In genomic region chr4:76984788-76985211, GRCh38 we compare ENCODE assay signal across 9 cellular contexts. TPM values are rescaled to one million over a fixed set of nuclear protein-coding genes. Genes with fewer than 3 reads are reported as not detected.
DNase-seq lines count a peak whose midpoint lies in the region; ATAC-seq and TF ChIP-seq lines count a peak whose summit lies in the region.
"Had no signal": no experiment of that assay in that cellular context is flagged by ENCODE, and none has a peak within 500 bp of the region (broad histone marks: within the 10 kb centered on the region; RNA-seq: fewer than 3 reads in every experiment).

No MANE protein-coding gene starts in this region.

- DNase-seq in AG08395 (ENCODE audit: low spot score) (peak; percentile 90), RPMI7951 (ENCODE audit: low read depth) (peak; percentile 98), fibroblast of the aortic adventitia (ENCODE audit: low read depth) (peak; percentile 100), osteoblast (ENCODE audit: insufficient read length, low spot score, missing footprints) (peak; percentile 83), GM10266 (ENCODE audit: extremely low spot score) (no peak), NCI-H2171 treated with DMSO at 0.1 percent for 48 hours (lab: John Stamatoyannopoulos, UW) (no peak)

- no peak for TF ChIP-seq CTCF in fibroblast of the aortic adventitia (IDR thresholded peaks at IDR 0.05; ENCODE audit: insufficient read depth, low read length)
- no peak for TF ChIP-seq CTCF in osteoblast (IDR thresholded peaks at IDR 0.05; ENCODE audit: extremely low read depth, low read depth, low read length)
- no peak for TF ChIP-seq CTCF in GM10266 (IDR thresholded peaks at IDR 0.05; ENCODE audit: control insufficient read depth, insufficient read depth, low read depth, missing control alignments)

- H2AFZ ChIP-seq in osteoblast (ENCODE audit: low read length), result no peak overlapping the region

- ATAC-seq in HG02973 (IDR thresholded peaks at IDR 0.05; ENCODE audit: unreplicated experiment), result no peak
- no peak for ATAC-seq in HG03432 (IDR thresholded peaks at IDR 0.05; ENCODE audit: unreplicated experiment)

- H3K4me3 ChIP-seq in fibroblast of the aortic adventitia (ENCODE audit: low read depth, low read length) (peak overlapping the region; percentile 27), osteoblast (ENCODE audit: insufficient read depth, low read length) (peak overlapping the region; percentile 34)

- H4K20me1 ChIP-seq in osteoblast (ENCODE audit: insufficient read depth, low read length), result no peaks in the 10 kb centered on the region

- peaks cover 84% of the 10 kb centered on the region for H3K4me1 ChIP-seq in osteoblast (ENCODE audit: insufficient read depth, low read length)

- H3K79me2 ChIP-seq in osteoblast (ENCODE audit: insufficient read depth, low read length), result peaks cover 75% of the 10 kb centered on the region

- no peaks in the 10 kb centered on the region for H3K9me3 ChIP-seq in osteoblast (ENCODE audit: low read depth, low read length)
- H3K9me3 ChIP-seq: neutrophil had no signal

- H3K27ac ChIP-seq in osteoblast (ENCODE audit: low read depth, low read length), result peak overlapping the region; percentile 97
- H3K27ac ChIP-seq: neutrophil had no signal

- H3K27me3 ChIP-seq in osteoblast (ENCODE audit: insufficient read depth, low read length), result no peaks in the 10 kb centered on the region

- H3K4me2 ChIP-seq in osteoblast (ENCODE audit: insufficient read depth, low read length), result peak overlapping the region; percentile 77

- H3K36me3 ChIP-seq in osteoblast (ENCODE audit: insufficient read depth, low read length), result no peaks in the 10 kb centered on the region
- H3K36me3 ChIP-seq: neutrophil had no signal

RNA-seq across cellular contexts. Expression of gene SEPTIN11, which starts 35.2 kb away (rescaled TPM):
- 90.5 and 95.3 TPM in 2 replicates for total RNA-seq in RPMI7951 (2014; rRNA removed; shearing (Covaris generic))
- 280 and 436 TPM in 2 replicates for total RNA-seq in fibroblast of the aortic adventitia (ENCODE audit: low replicate concordance)
- 456 and 473 TPM in 2 replicates for total RNA-seq in osteoblast

Comparison
In these comparisons a context has a peak if more than half of its experiments do, and no peak if none do; other contexts are left out.
1. DNase-seq: peak in AG08395 (single experiment), RPMI7951 (single experiment), fibroblast of the aortic adventitia (single experiment) and osteoblast (single experiment); none in GM10266 (single experiment) and NCI-H2171 treated with DMSO at 0.1 percent for 48 hours (single experiment).